27 cellular contexts compared by ENCODE assay signal in genomic region chr9:124182741-124183140, GRCh38.
A peak's percentile ranks its signal among the peaks of the same experiment; 100 is the strongest.
DNase-seq lines count a peak whose midpoint lies in the region; ATAC-seq and TF ChIP-seq lines count a peak whose summit lies in the region.
"Had no signal": no experiment of that assay in that cellular context is flagged by ENCODE, and none has a peak within 500 bp of the region (broad histone marks: within the 10 kb centered on the region; RNA-seq: fewer than 3 reads in every experiment).

No MANE protein-coding gene starts in this region.

- CTCF ChIA-PET in CD4-positive, alpha-beta T cell (lab: Charles Lee), result no interaction called here

- H3K9me3 Mint-ChIP-seq in CD4-positive, alpha-beta T cell, result no peaks in the 10 kb centered on the region
- H3K9me3 Mint-ChIP-seq: activated T-helper 17 cell treated with anti-CD3 and anti-CD28 coated beads, Interleukin-2, amount 50 U/mL, for 72 hours; endodermal cell had no signal

- no peaks in the 10 kb centered on the region for H3K4me1 Mint-ChIP-seq in CD4-positive, alpha-beta T cell (ENCODE audit: low read depth)
- H3K4me1 Mint-ChIP-seq: activated naive CD4-positive, alpha-beta T cell treated with anti-CD3 and anti-CD28 coated beads, Interleukin-2, amount 10 ng/mL, durations not matched to agents 7 days and 5 days; activated T-helper 17 cell treated with anti-CD3 and anti-CD28 coated beads, Interleukin-2, amount 50 U/mL, for 72 hours; CD4-positive, CD25-positive, alpha-beta regulatory T cell; endodermal cell had no signal

- intact Hi-C loops in CD4-positive, alpha-beta T cell (cut with DNase I, micrococcal nuclease), result no loop called here

- H3K4me3 Mint-ChIP-seq in CD4-positive, alpha-beta T cell, result no peak overlapping the region
- H3K4me3 Mint-ChIP-seq: activated naive CD4-positive, alpha-beta T cell treated with anti-CD3 and anti-CD28 coated beads, Interleukin-2, amount 10 ng/mL, durations not matched to agents 7 days and 5 days; activated T-helper 17 cell treated with anti-CD3 and anti-CD28 coated beads, Interleukin-2, amount 50 U/mL, for 72 hours; CD4-positive, CD25-positive, alpha-beta regulatory T cell; dendritic cell treated with granulocyte-macrophage colony-stimulating factor and Interleukin-4, amounts not matched to agents 40 ng/mL and 50 ng/mL, for 4 days; endodermal cell had no signal

- H3K36me3 Mint-ChIP-seq in CD4-positive, alpha-beta T cell (ENCODE audit: low read depth), result no peaks in the 10 kb centered on the region
- H3K36me3 Mint-ChIP-seq: activated naive CD4-positive, alpha-beta T cell treated with anti-CD3 and anti-CD28 coated beads, Interleukin-2, amount 10 ng/mL, durations not matched to agents 7 days and 5 days; CD4-positive, CD25-positive, alpha-beta regulatory T cell had no signal

- H3K27me3 ChIP-seq in WERI-Rb-1 (ENCODE audit: insufficient read depth, low read depth, severe bottlenecking), result no peaks in the 10 kb centered on the region
- H3K27me3 ChIP-seq in CD4-positive, alpha-beta T cell (ENCODE audit: control insufficient read depth, insufficient read depth, low read length), result no peaks in the 10 kb centered on the region
- H3K27me3 ChIP-seq: Peyer's patch, thyroid gland, vagina had no signal

- H3K4me3 ChIP-seq in WERI-Rb-1 (ENCODE audit: low read depth, low read length), result no peak overlapping the region
- H3K4me3 ChIP-seq: A549, adrenal gland, Peyer's patch, thyroid gland, vagina had no signal

- H3K27me3 Mint-ChIP-seq in CD4-positive, alpha-beta T cell, result peaks cover 19% of the 10 kb centered on the region
- H3K27me3 Mint-ChIP-seq: activated T-helper 17 cell treated with anti-CD3 and anti-CD28 coated beads, Interleukin-2, amount 50 U/mL, for 72 hours had no signal

- POLR2A ChIA-PET in CD4-positive, alpha-beta T cell (lab: Charles Lee), result interaction anchor here (0.6 kb wide), 1 partner anchor 9 kb away, joined by 3 read pairs; no protein-coding TSS in a partner anchor

- ATAC-seq in GM21825 (IDR thresholded peaks at IDR 0.05; ENCODE audit: unreplicated experiment) (no peak), GM18519 (IDR thresholded peaks at IDR 0.05; ENCODE audit: low FRiP score, unreplicated experiment) (no peak)
- ATAC-seq in CD4-positive, alpha-beta T cell (ENCODE audit: poor library complexity), result no peak
- ATAC-seq: activated T-helper 17 cell treated with anti-CD3 and anti-CD28 coated beads, Interleukin-2, amount 50 U/mL, for 72 hours; right cardiac atrium had no signal

- H3K27ac Mint-ChIP-seq in CD4-positive, alpha-beta T cell, result no peak overlapping the region
- H3K27ac Mint-ChIP-seq: activated naive CD4-positive, alpha-beta T cell treated with anti-CD3 and anti-CD28 coated beads, Interleukin-2, amount 10 ng/mL, durations not matched to agents 7 days and 5 days; activated T-helper 17 cell treated with anti-CD3 and anti-CD28 coated beads, Interleukin-2, amount 50 U/mL, for 72 hours; CD4-positive, CD25-positive, alpha-beta regulatory T cell; dendritic cell treated with granulocyte-macrophage colony-stimulating factor and Interleukin-4, amounts not matched to agents 40 ng/mL and 50 ng/mL, for 4 days; endodermal cell had no signal

- H3K27ac ChIP-seq in WERI-Rb-1, result no peak overlapping the region
- H3K27ac ChIP-seq in CD4-positive, alpha-beta T cell (ENCODE audit: low read depth, low read length), result no peak overlapping the region
- H3K27ac ChIP-seq: A549, adrenal gland, thyroid gland, vagina had no signal

- H3K36me3 ChIP-seq in WERI-Rb-1, result no peaks in the 10 kb centered on the region
- H3K36me3 ChIP-seq: adrenal gland, Peyer's patch, thyroid gland, vagina had no signal

- no peak for TF ChIP-seq CTCF in WERI-Rb-1 (IDR thresholded peaks at IDR 0.05; ENCODE audit: low read depth, low read length)
- TF ChIP-seq CTCF in CD4-positive, alpha-beta T cell (IDR thresholded peaks at IDR 0.05), result no peak

- DNase-seq in D341Med (ENCODE audit: low spot score) (peak; percentile 20), NCI-H1417 (lab: John Stamatoyannopoulos, UW) (peak in 2 of 3 experiments; percentile 78 to 97), NCI-H2171 (lab: John Stamatoyannopoulos, UW) (peak; percentile 68), NCI-H774 (lab: John Stamatoyannopoulos, UW) (peak; percentile 17), WERI-Rb-1 (no peak)
- no peak for DNase-seq in CD4-positive, alpha-beta T cell
- DNase-seq: activated CD4-positive, alpha-beta T cell treated with anti-CD3 and anti-CD28 coated beads for 1 hour; activated naive CD4-positive, alpha-beta T cell treated with anti-CD3 and anti-CD28 coated beads, Interleukin-2, amount 10 ng/mL, durations not matched to agents 7 days and 5 days; AML-193; CD4-positive, CD25-positive, alpha-beta regulatory T cell; endodermal cell; H7; NCI-H1694; NCI-H226; Peyer's patch; posterior cingulate gyrus; right cardiac atrium; SIG-M5; stimulated activated CD8-positive, alpha-beta memory T cell treated with anti-CD3 and anti-CD28 coated beads, Interleukin-4, amount 100 ng/mL, for 48 hours; thyroid gland had no signal

- no peaks in the 10 kb centered on the region for H3K9me3 ChIP-seq in WERI-Rb-1 (ENCODE audit: severe bottlenecking)
- H3K9me3 ChIP-seq in CD4-positive, alpha-beta T cell (ENCODE audit: control insufficient read depth, low read length), result no peaks in the 10 kb centered on the region
- H3K9me3 ChIP-seq: adrenal gland, Peyer's patch, thyroid gland, vagina had no signal

Comparison
In these comparisons a context has a peak if more than half of its experiments do, and no peak if none do; other contexts are left out.
1. DNase-seq: peak in D341Med (single experiment), NCI-H1417 (2 of 3), NCI-H2171 (single experiment) and NCI-H774 (single experiment); none in WERI-Rb-1 (single experiment) and CD4-positive, alpha-beta T cell (0 of 10).